Comparison of ENCODE assay signal across 1 cellular context in genomic region chr22:35299717-35300497, GRCh38.
TF ChIP-seq lines count a peak whose summit lies in the region.

Gene TOM1 (plus strand): TSS chr22:35299894. CDS start chr22:35299929, 35 bp downstream.

TF ChIP-seq in HepG2, 621 proteins besides CTCF, POLR2A, EP300 and RAD21 (continued from another document and continues in another):
- peak; percentile 87 for TF ChIP-seq DMAP1 (CRISPR knock-in tag; IDR thresholded peaks at IDR 0.05)
- TF ChIP-seq IKZF5 (CRISPR knock-in tag; IDR thresholded peaks at IDR 0.05): peak; percentile 59
- no peak for TF ChIP-seq ZNF512B (CRISPR knock-in tag; IDR thresholded peaks at IDR 0.05; ENCODE audit: borderline replicate concordance)
- TF ChIP-seq POLR2G (IDR thresholded peaks at IDR 0.05; ENCODE audit: low read depth, low read length): peak; percentile 91
- peak; percentile 72 for TF ChIP-seq TFDP2 (CRISPR knock-in tag; IDR thresholded peaks at IDR 0.05)
- TF ChIP-seq HNRNPUL1 (IDR thresholded peaks at IDR 0.05; ENCODE audit: low read depth, low read length): no peak
- TF ChIP-seq RAD51 (IDR thresholded peaks at IDR 0.05; ENCODE audit: borderline replicate concordance): peak; percentile 97
- no peak for TF ChIP-seq SP140L (CRISPR knock-in tag; IDR thresholded peaks at IDR 0.05; ENCODE audit: borderline replicate concordance)
- TF ChIP-seq TAF1 (CRISPR knock-in tag; IDR thresholded peaks at IDR 0.05): peak; percentile 87
- TF ChIP-seq KLF9 (CRISPR knock-in tag; IDR thresholded peaks at IDR 0.05; ENCODE audit: low read depth): no peak
- TF ChIP-seq SMC3 (IDR thresholded peaks at IDR 0.05; ENCODE audit: low read length): no peak
- no peak for TF ChIP-seq ZNF713 (CRISPR knock-in tag; IDR thresholded peaks at IDR 0.05)
- no peak for TF ChIP-seq NR2F6 (IDR thresholded peaks at IDR 0.05)
- no peak; the same call in 1 of the 2 replicates for TF ChIP-seq NR2F6 (CRISPR knock-in tag; IDR thresholded peaks at IDR 0.05)
- no peak for TF ChIP-seq RORA (CRISPR knock-in tag; IDR thresholded peaks at IDR 0.05)
- peak; percentile 34; the same call in 1 of the 2 replicates for TF ChIP-seq ZNF784 (CRISPR knock-in tag; IDR thresholded peaks at IDR 0.05; ENCODE audit: borderline replicate concordance)
- peak; percentile 52 for TF ChIP-seq MTERF4 (CRISPR knock-in tag; IDR thresholded peaks at IDR 0.05)
- TF ChIP-seq HMGXB3 (CRISPR knock-in tag; IDR thresholded peaks at IDR 0.05; ENCODE audit: borderline replicate concordance): no peak
- TF ChIP-seq BRF2 (CRISPR knock-in tag; IDR thresholded peaks at IDR 0.05): 0 out of 2 replicates have a peak, but pooled peaks have one; percentile 34
- no peak for TF ChIP-seq IRF1 (CRISPR knock-in tag; IDR thresholded peaks at IDR 0.05; ENCODE audit: low read depth)
- no peak for TF ChIP-seq ZNF235 (CRISPR knock-in tag; IDR thresholded peaks at IDR 0.05; ENCODE audit: borderline replicate concordance)
- TF ChIP-seq ARID4A (CRISPR knock-in tag; IDR thresholded peaks at IDR 0.05; ENCODE audit: borderline replicate concordance): peak; percentile 90
- no peak for TF ChIP-seq CBX2 (IDR thresholded peaks at IDR 0.05; ENCODE audit: low read depth, low read length)
- no peak for TF ChIP-seq CBX2 (CRISPR knock-in tag; IDR thresholded peaks at IDR 0.05; ENCODE audit: low read depth)
- no peak for TF ChIP-seq MIXL1 (CRISPR knock-in tag; IDR thresholded peaks at IDR 0.05)
- TF ChIP-seq ESRRA (CRISPR knock-in tag; IDR thresholded peaks at IDR 0.05; ENCODE audit: low read depth): peak; percentile 14; the same call in 1 of the 2 replicates
- TF ChIP-seq CREM (IDR thresholded peaks at IDR 0.05): peak; percentile 69
- no peak for TF ChIP-seq CREM (CRISPR knock-in tag; IDR thresholded peaks at IDR 0.05)
- TF ChIP-seq ZNF773 (CRISPR knock-in tag; IDR thresholded peaks at IDR 0.05; ENCODE audit: borderline replicate concordance): peak; percentile 16; the same call in 1 of the 2 replicates
- no peak for TF ChIP-seq ZNF598 (CRISPR knock-in tag; IDR thresholded peaks at IDR 0.05; ENCODE audit: borderline replicate concordance)
- 0 out of 2 replicates have a peak, but pooled peaks have one; percentile 24 for TF ChIP-seq BRD4 (CRISPR knock-in tag; IDR thresholded peaks at IDR 0.05)
- no peak for TF ChIP-seq ONECUT2 (CRISPR knock-in tag; IDR thresholded peaks at IDR 0.05)
- no peak for TF ChIP-seq BCL3 (CRISPR knock-in tag; IDR thresholded peaks at IDR 0.05)
- no peak; the same call in 1 of the 2 replicates for TF ChIP-seq ZNF546 (CRISPR knock-in tag; conservative IDR thresholded peaks at IDR 0.05)
- peak; percentile 42 for TF ChIP-seq ATF7 (IDR thresholded peaks at IDR 0.05)
- TF ChIP-seq ATF7 (CRISPR knock-in tag; IDR thresholded peaks at IDR 0.05): peak; percentile 86
- peak; percentile 51; the same call in 1 of the 2 replicates for TF ChIP-seq ZNF572 (CRISPR knock-in tag; IDR thresholded peaks at IDR 0.05)
- no peak for TF ChIP-seq IKZF4 (CRISPR knock-in tag; IDR thresholded peaks at IDR 0.05; ENCODE audit: borderline replicate concordance, low read depth, not compliant biosample characterization)
- no peak for TF ChIP-seq ZNF629 (CRISPR knock-in tag; conservative IDR thresholded peaks at IDR 0.05)
- peak; percentile 91 for TF ChIP-seq GATAD1 (CRISPR knock-in tag; IDR thresholded peaks at IDR 0.05)
- TF ChIP-seq SRSF1 (optimal IDR thresholded peaks at IDR 0.05; ENCODE audit: low read depth, low read length): no peak
- no peak for TF ChIP-seq HBP1 (CRISPR knock-in tag; IDR thresholded peaks at IDR 0.05; ENCODE audit: low read depth)
- TF ChIP-seq MATR3 (CRISPR knock-in tag; IDR thresholded peaks at IDR 0.05): no peak
